Comparison of ENCODE assay signal across 20 cellular contexts in genomic region chr11:103700605-103701004, GRCh38.
A peak's percentile ranks its signal among the peaks of the same experiment; 100 is the strongest.
DNase-seq lines count a peak whose midpoint lies in the region; ATAC-seq and TF ChIP-seq lines count a peak whose summit lies in the region.
"Had no signal": no experiment of that assay in that cellular context is flagged by ENCODE, and none has a peak within 500 bp of the region (broad histone marks: within the 10 kb centered on the region; RNA-seq: fewer than 3 reads in every experiment).

No MANE protein-coding gene starts in this region.

- WGBS in mammary epithelial cell (ENCODE audit: low coverage, missing lambda C conversion rate) = 0% methylated on average over 1 of the region's 1 CpG

- CTCF ChIA-PET in mammary epithelial cell (lab: Charles Lee; ENCODE audit: low non-redundant PET) = no interaction called here

- H3K4me3 ChIP-seq in right atrium auricular region = no peak overlapping the region
- H3K4me3 ChIP-seq in mammary epithelial cell (replicated peaks in 1 of 3; ENCODE audit: insufficient read depth in 1 of 3, low read depth in 2 of 3, low read length in 3 of 3) = no peak overlapping the region
- H3K4me3 ChIP-seq: colonic mucosa, transverse colon had no signal

- H3K27me3 ChIP-seq in right atrium auricular region = no peaks in the 10 kb centered on the region
- no peaks in the 10 kb centered on the region for H3K27me3 ChIP-seq in mammary epithelial cell (ENCODE audit: insufficient read depth, low read length)
- H3K27me3 ChIP-seq: colonic mucosa, transverse colon had no signal

- dilution Hi-C loops in mammary epithelial cell (cut with HindIII; ENCODE audit: low sequenced_read_pairs) = no loop called here

- DNase-seq in Right ventricle myocardium superior (no peak), right atrium auricular region (ENCODE audit: low spot score) (no peak), mammary epithelial cell (peak; percentile 68), iris pigment epithelial cell (ENCODE audit: low read depth) (peak; percentile 81), superior temporal gyrus (ENCODE audit: extremely low spot score) (no peak), NCI-H1105 treated with DMSO at 0.1 percent for 48 hours (lab: John Stamatoyannopoulos, UW) (no peak), natural killer cell (no peak), NCI-H524 (lab: John Stamatoyannopoulos, UW) (no peak)
- DNase-seq: activated CD4-positive, alpha-beta T cell treated with anti-CD3 and anti-CD28 coated beads, Interleukin-2, amount 50 U/mL, for 4 hours; AML-193; colonic mucosa; GOT3; left colon; NCI-H1105; NCI-H510A; RPMI8226; stimulated activated CD4-positive, alpha-beta T cell treated with anti-CD3 and anti-CD28 coated beads, Interleukin-12 subunit alpha, Interleukin-12 subunit beta, amount 100 ng/mL, for 4 hours; T1000; transverse colon had no signal

- intact Hi-C loops in Right ventricle myocardium superior (cut with DNase I) = no loop called here
- intact Hi-C loops in mammary epithelial cell (cut with micrococcal nuclease) = loop anchor here (5.0 kb wide), 1 partner anchor 207 kb away; no protein-coding TSS in a partner anchor
- intact Hi-C loops in natural killer cell (cut with micrococcal nuclease) = no loop called here

- BruUV-seq in mammary epithelial cell (replicated peaks; lab: Mats Ljungman, UMichigan) = no TSS peak

- H3K36me3 ChIP-seq in right atrium auricular region (no peaks in the 10 kb centered on the region), mammary epithelial cell (ENCODE audit: insufficient read depth, low read length) (no peaks in the 10 kb centered on the region)
- H3K36me3 ChIP-seq: colonic mucosa, transverse colon had no signal

- H3K27ac ChIP-seq in right atrium auricular region = no peak overlapping the region
- no peak overlapping the region for H3K27ac ChIP-seq in mammary epithelial cell (ENCODE audit: insufficient read depth, low read depth, low read length)
- H3K27ac ChIP-seq: colonic mucosa, transverse colon had no signal

- ATAC-seq in Right ventricle myocardium superior (ENCODE audit: poor library complexity) (peak; percentile 79), natural killer cell (no peak)
- ATAC-seq: left colon had no signal

- H2AFZ ChIP-seq in mammary epithelial cell (ENCODE audit: low read depth, low read length) = no peak overlapping the region

- H3K9ac ChIP-seq in mammary epithelial cell (ENCODE audit: insufficient read depth, low read length) = no peak overlapping the region

- in situ Hi-C loops in mammary epithelial cell (cut with MboI; ENCODE audit: low sequenced_read_pairs in 2 of 2) = no loop called here

- H3K27ac Mint-ChIP-seq in natural killer cell = no peak overlapping the region
- H3K27ac Mint-ChIP-seq: activated T-helper 2 cell treated with anti-CD3 and anti-CD28 coated beads, Interferon-gamma antibody, Interleukin-2, Interleukin-4, amounts not matched to agents 10 μg/mL and 5 μg/mL and 100 μg/mL, durations not matched to agents 14 hours and 24 hours and 36 hours had no signal

- peaks cover 10 to 20% of the 10 kb centered on the region in 2 donors for H3K27me3 Mint-ChIP-seq in natural killer cell (ENCODE audit: low read depth in 2 of 2)

- no peaks in the 10 kb centered on the region for H3K4me1 Mint-ChIP-seq in natural killer cell

- peaks cover 2 to 4% of the 10 kb centered on the region in 2 donors for H3K9me3 Mint-ChIP-seq in natural killer cell
- H3K9me3 Mint-ChIP-seq: activated T-helper 2 cell treated with anti-CD3 and anti-CD28 coated beads, Interferon-gamma antibody, Interleukin-2, Interleukin-4, amounts not matched to agents 10 μg/mL and 5 μg/mL and 100 μg/mL, durations not matched to agents 14 hours and 24 hours and 36 hours had no signal

- no peaks in the 10 kb centered on the region for H4K20me1 ChIP-seq in mammary epithelial cell (ENCODE audit: insufficient read depth, low read length)

- no peaks in the 10 kb centered on the region for H3K4me1 ChIP-seq in right atrium auricular region
- H3K4me1 ChIP-seq in mammary epithelial cell (ENCODE audit: insufficient read depth, low read length) = no peaks in the 10 kb centered on the region
- H3K4me1 ChIP-seq: colonic mucosa, transverse colon had no signal

- H3K9me3 ChIP-seq in right atrium auricular region (no peaks in the 10 kb centered on the region), mammary epithelial cell (replicated peaks; ENCODE audit: insufficient read depth, low read length) (no peaks in the 10 kb centered on the region)
- H3K9me3 ChIP-seq: colonic mucosa, transverse colon had no signal

- H3K4me2 ChIP-seq in mammary epithelial cell (ENCODE audit: insufficient read depth, low read depth, low read length) = peak overlapping the region; percentile 11

- no peak for TF ChIP-seq CTCF in right atrium auricular region (IDR thresholded peaks at IDR 0.05)
- no peak for TF ChIP-seq CTCF in mammary epithelial cell (conservative IDR thresholded peaks at IDR 0.05 in 1 of 2, IDR thresholded peaks at IDR 0.05 in 1 of 2; ENCODE audit: extremely low read depth in 1 of 2, insufficient read depth in 1 of 2, low read depth in 1 of 2, low read length in 2 of 2)
- TF ChIP-seq CTCF in natural killer cell (IDR thresholded peaks at IDR 0.05) = no peak

- H3K79me2 ChIP-seq in mammary epithelial cell (ENCODE audit: insufficient read depth, low read length) = no peaks in the 10 kb centered on the region

- no peaks in the 10 kb centered on the region for H3K36me3 Mint-ChIP-seq in natural killer cell

- H3K4me3 Mint-ChIP-seq in natural killer cell = no peak overlapping the region

Comparison
In these comparisons a context has a peak if more than half of its experiments do, and no peak if none do; other contexts are left out.
1. DNase-seq: peak in mammary epithelial cell (single experiment) and iris pigment epithelial cell (single experiment); none in Right ventricle myocardium superior (single experiment), right atrium auricular region (single experiment), superior temporal gyrus (single experiment), NCI-H1105 treated with DMSO at 0.1 percent for 48 hours (single experiment), natural killer cell (single experiment) and NCI-H524 (0 of 2).